ENCODE assay signal across 27 cellular contexts in genomic region chr18:42471886-42472285, GRCh38.
"Had no signal": no experiment of that assay in that cellular context is flagged by ENCODE, and none has a peak within 500 bp of the region (broad histone marks: within the 10 kb centered on the region; RNA-seq: fewer than 3 reads in every experiment).

No MANE protein-coding gene starts in this region.

- DNase-seq: activated B cell treated with CpG ODN at 0.5 μM for 24 hours; activated CD4-positive, alpha-beta T cell treated with anti-CD3 and anti-CD28 coated beads for 48 hours; activated CD4-positive, CD25-positive, alpha-beta regulatory T cell treated with anti-CD3 and anti-CD28 coated beads, Interleukin-2, amount 50 U/mL, for 72 hours; activated CD8-positive, alpha-beta T cell treated with anti-CD3 and anti-CD28 coated beads for 36 hours; activated gamma-delta T cell treated with Interleukin-2 at 50 U/mL for 16 hours; activated naive CD4-positive, alpha-beta T cell treated with anti-CD3 and anti-CD28 coated beads for 36 hours; activated T-cell treated with anti-CD3 and anti-CD28 coated beads, Interleukin-2, amount 50 U/mL, for 1 hour; adrenal gland; body of pancreas; caudate nucleus; NCI-H1092 treated with DMSO at 0.1 percent for 48 hours; NCI-H146; NCI-H187; NCI-H2029 treated with DMSO at 0.1 percent for 48 hours; NCI-H2107; NCI-H226; NCI-H446 treated with DMSO at 0.1 percent for 48 hours; NCI-H524 treated with DMSO at 0.1 percent for 48 hours; SHP77; SJCRH30; T1000 had no signal

- H3K27me3 ChIP-seq: adrenal gland, body of pancreas, SJCRH30 had no signal

- H3K4me3 Mint-ChIP-seq: activated B cell treated with CpG ODN at 0.5 μM for 24 hours; activated CD8-positive, alpha-beta T cell treated with anti-CD3 and anti-CD28 coated beads for 36 hours; activated naive CD4-positive, alpha-beta T cell treated with anti-CD3 and anti-CD28 coated beads for 36 hours had no signal

- H3K27ac ChIP-seq: adrenal gland, body of pancreas, SJCRH30, SK-N-MC had no signal

- H3K27me3 Mint-ChIP-seq: activated B cell treated with CpG ODN at 0.5 μM for 24 hours; activated CD8-positive, alpha-beta T cell treated with anti-CD3 and anti-CD28 coated beads for 36 hours had no signal

- H3K4me3 ChIP-seq: adrenal gland, body of pancreas, K562, SJCRH30, SK-N-MC had no signal

- H3K4me1 ChIP-seq: adrenal gland, body of pancreas, SJCRH30 had no signal

- ATAC-seq: activated CD8-positive, alpha-beta T cell treated with anti-CD3 and anti-CD28 coated beads for 36 hours; activated naive CD4-positive, alpha-beta T cell treated with anti-CD3 and anti-CD28 coated beads, Interleukin-2, amount 50 U/mL, for 72 hours; body of pancreas; K562; Panc1 had no signal

- H3K9me3 Mint-ChIP-seq: activated B cell treated with CpG ODN at 0.5 μM for 24 hours; activated CD8-positive, alpha-beta T cell treated with anti-CD3 and anti-CD28 coated beads for 36 hours; activated naive CD4-positive, alpha-beta T cell treated with anti-CD3 and anti-CD28 coated beads for 36 hours; activated naive CD4-positive, alpha-beta T cell treated with anti-CD3 and anti-CD28 coated beads, Interleukin-2, amount 50 U/mL, for 72 hours had no signal

- H3K9me3 ChIP-seq: adrenal gland, body of pancreas, SJCRH30 had no signal

- FAIRE-seq: astrocyte, bronchial epithelial cell, K562 had no signal

- H3K36me3 Mint-ChIP-seq: activated naive CD4-positive, alpha-beta T cell treated with anti-CD3 and anti-CD28 coated beads, Interleukin-2, amount 50 U/mL, for 72 hours had no signal

- H3K4me1 Mint-ChIP-seq: activated B cell treated with CpG ODN at 0.5 μM for 24 hours had no signal

- H3K36me3 ChIP-seq: adrenal gland, SJCRH30 had no signal

- H3K27ac Mint-ChIP-seq: activated B cell treated with CpG ODN at 0.5 μM for 24 hours; activated CD8-positive, alpha-beta T cell treated with anti-CD3 and anti-CD28 coated beads for 36 hours; activated naive CD4-positive, alpha-beta T cell treated with anti-CD3 and anti-CD28 coated beads for 36 hours; activated naive CD4-positive, alpha-beta T cell treated with anti-CD3 and anti-CD28 coated beads, Interleukin-2, amount 50 U/mL, for 72 hours had no signal
